Comparison of ENCODE assay signal across 8 cellular contexts in the genomic region with DNA sequence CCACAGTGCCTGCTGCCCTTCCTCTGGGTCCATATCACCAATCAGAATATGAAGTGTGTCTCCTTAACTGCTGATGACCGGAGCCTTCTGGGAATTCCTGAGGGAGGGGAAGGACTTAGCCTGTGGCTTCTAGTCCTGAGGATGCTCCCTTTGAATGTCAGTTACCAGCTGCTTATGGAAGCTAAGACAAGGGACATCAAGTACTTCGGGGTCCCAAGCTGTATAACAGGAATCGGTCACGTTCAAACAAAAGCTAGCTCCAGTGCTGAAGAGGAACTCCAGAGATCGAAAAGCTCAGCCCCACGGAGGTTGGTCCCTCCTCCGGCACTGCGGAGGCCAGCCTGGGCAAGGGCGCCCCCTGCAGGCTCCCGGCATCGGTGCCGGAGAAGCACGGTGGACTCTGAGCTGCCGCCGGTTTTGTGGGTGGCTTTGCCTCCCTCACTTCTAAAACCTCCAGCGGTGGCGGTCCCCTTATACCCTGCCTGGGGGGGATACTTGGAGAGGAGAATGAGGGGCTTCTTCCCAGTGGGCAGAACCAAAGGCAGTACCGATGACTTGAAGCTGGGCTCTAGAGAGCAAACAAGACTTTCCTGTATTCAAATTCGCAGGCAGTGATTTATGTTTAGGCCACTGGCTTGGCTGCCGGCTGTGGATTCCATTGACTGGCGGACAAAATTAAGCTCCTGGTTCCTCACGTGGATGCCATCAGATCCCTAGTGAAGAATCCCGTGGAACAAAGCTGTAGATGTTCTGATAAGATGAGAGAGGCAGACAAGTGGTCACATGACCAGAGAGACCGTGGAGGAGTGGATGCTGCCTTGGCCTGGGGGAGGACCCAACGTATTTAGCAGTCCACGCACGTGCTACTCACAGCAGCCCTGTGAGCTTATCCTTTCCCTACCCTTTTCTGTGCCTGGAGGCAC. TPM values are rescaled to one million over a fixed set of nuclear protein-coding genes. Genes with fewer than 3 reads are reported as not detected.
DNase-seq lines count a peak whose midpoint lies in the region; ATAC-seq and TF ChIP-seq lines count a peak whose summit lies in the region.

No MANE protein-coding gene starts in this region.

- peak; percentile 85 for ATAC-seq in GM21447 (IDR thresholded peaks at IDR 0.05; ENCODE audit: unreplicated experiment)
- peak; percentile 99 for ATAC-seq in naive thymus-derived CD8-positive, alpha-beta T cell
- ATAC-seq in stimulated activated effector memory CD8-positive, alpha-beta T cell treated with anti-CD3 and anti-CD28 coated beads, Interleukin-12 subunit alpha, Interleukin-12 subunit beta, amount 100 ng/mL, for 72 hours, result peak; percentile 99

- H4K20me1 ChIP-seq in KMS-11 (ENCODE audit: insufficient read depth), result no peaks in the 10 kb centered on the region

- peak overlapping the region; percentile 12; the same call in 1 of the 2 replicates for H3K9ac ChIP-seq in KMS-11

- H3K4me2 ChIP-seq in KMS-11, result peak overlapping the region; percentile 76

- TF ChIP-seq CTCF in KMS-11 (conservative IDR thresholded peaks at IDR 0.05; ENCODE audit: low read depth, low read length) (peak; percentile 94), fibroblast of mammary gland (conservative IDR thresholded peaks at IDR 0.05; ENCODE audit: control insufficient read depth, insufficient read depth, low read depth, low read length) (peak; percentile 94)

- H3K4me1 Mint-ChIP-seq in naive thymus-derived CD8-positive, alpha-beta T cell, result peaks cover 2 to 13% (median 12%) of the 10 kb centered on the region in 4 donors
- peaks cover 21% of the 10 kb centered on the region for H3K4me1 Mint-ChIP-seq in stimulated activated effector memory CD8-positive, alpha-beta T cell treated with anti-CD3 and anti-CD28 coated beads, Interleukin-12 subunit alpha, Interleukin-12 subunit beta, amount 100 ng/mL, for 72 hours

- POLR2A ChIA-PET in naive thymus-derived CD8-positive, alpha-beta T cell (lab: Charles Lee), result interaction anchor here (0.9 to 1.7 kb wide), 6 partner anchors 16 to 497 kb away, joined by 3 to 11 read pairs (median 5); a partner anchor contains a TSS

- no peaks in the 10 kb centered on the region for H3K9me3 Mint-ChIP-seq in naive thymus-derived CD8-positive, alpha-beta T cell
- H3K9me3 Mint-ChIP-seq in stimulated activated effector memory CD8-positive, alpha-beta T cell treated with anti-CD3 and anti-CD28 coated beads, Interleukin-12 subunit alpha, Interleukin-12 subunit beta, amount 100 ng/mL, for 72 hours, result no peaks in the 10 kb centered on the region

- H3K4me1 ChIP-seq in KMS-11 (ENCODE audit: low read depth, poor library complexity, severe bottlenecking), result peaks cover 4% of the 10 kb centered on the region

- H3K36me3 ChIP-seq in KMS-11 (ENCODE audit: insufficient read depth), result no peaks in the 10 kb centered on the region

- no peaks in the 10 kb centered on the region for H3K27me3 ChIP-seq in KMS-11 (ENCODE audit: insufficient read depth, low read depth)

- no peak overlapping the region for H3K4me3 ChIP-seq in KMS-11 (IDR thresholded peaks at IDR 0.05; ENCODE audit: insufficient read depth, low read depth, low read length)
- peak overlapping the region; percentile 52 for H3K4me3 ChIP-seq in fibroblast of mammary gland (ENCODE audit: control insufficient read depth, low read depth, low read length)

- H3K36me3 Mint-ChIP-seq in naive thymus-derived CD8-positive, alpha-beta T cell, result no peaks in the 10 kb centered on the region
- no peaks in the 10 kb centered on the region for H3K36me3 Mint-ChIP-seq in stimulated activated effector memory CD8-positive, alpha-beta T cell treated with anti-CD3 and anti-CD28 coated beads, Interleukin-12 subunit alpha, Interleukin-12 subunit beta, amount 100 ng/mL, for 72 hours

- H3K27me3 Mint-ChIP-seq in naive thymus-derived CD8-positive, alpha-beta T cell, result peaks cover 2 to 12% (median 7%) of the 10 kb centered on the region in 5 donors

- peak overlapping the region; percentile 44 to 94 (median 64) for H3K27ac Mint-ChIP-seq in naive thymus-derived CD8-positive, alpha-beta T cell
- H3K27ac Mint-ChIP-seq in stimulated activated effector memory CD8-positive, alpha-beta T cell treated with anti-CD3 and anti-CD28 coated beads, Interleukin-12 subunit alpha, Interleukin-12 subunit beta, amount 100 ng/mL, for 72 hours, result peak overlapping the region; percentile 87

- no peaks in the 10 kb centered on the region for H3K79me2 ChIP-seq in KMS-11 (ENCODE audit: insufficient read depth, low read depth)

- H3K27ac ChIP-seq in KMS-11, result no peak overlapping the region

- DNase-seq in COLO829 (ENCODE audit: low spot score) (peak; percentile 81), fibroblast of mammary gland (ENCODE audit: low read depth) (peak; percentile 73)
- DNase-seq in activated T-helper 1 cell treated with anti-CD3 and anti-CD28 coated beads, Interleukin-2, amount 50 U/mL, for 16 hours (ENCODE audit: low read depth in 1 of 2, low spot score in 1 of 2), result peak; percentile 81 to 84
- DNase-seq in naive thymus-derived CD8-positive, alpha-beta T cell, result peak; percentile 70 to 93 (median 88)
- DNase-seq in stimulated activated effector memory CD8-positive, alpha-beta T cell treated with anti-CD3 and anti-CD28 coated beads, Interleukin-12 subunit alpha, Interleukin-12 subunit beta, amount 100 ng/mL, for 72 hours (ENCODE audit: low spot score in 2 of 2), result peak; percentile 96

- peak overlapping the region; percentile 65 to 82 (median 70) for H3K4me3 Mint-ChIP-seq in naive thymus-derived CD8-positive, alpha-beta T cell
- peak overlapping the region; percentile 65 for H3K4me3 Mint-ChIP-seq in stimulated activated effector memory CD8-positive, alpha-beta T cell treated with anti-CD3 and anti-CD28 coated beads, Interleukin-12 subunit alpha, Interleukin-12 subunit beta, amount 100 ng/mL, for 72 hours

- H2AFZ ChIP-seq in KMS-11 (ENCODE audit: low read depth), result peak overlapping the region; percentile 97

TF ChIP-seq in PFSK-1, 5 proteins besides CTCF, POLR2A, EP300 and RAD21:
- peak; percentile 62; the same call in 1 of the 2 replicates for TF ChIP-seq POLR2AphosphoS5 (IDR thresholded peaks at IDR 0.05; ENCODE audit: low read depth, low read length)
- peak; percentile 44 for TF ChIP-seq FOXP2 (optimal IDR thresholded peaks at IDR 0.05; ENCODE audit: borderline replicate concordance, extremely low read depth, extremely low read length, insufficient read depth)
- TF ChIP-seq, protein P1, sequence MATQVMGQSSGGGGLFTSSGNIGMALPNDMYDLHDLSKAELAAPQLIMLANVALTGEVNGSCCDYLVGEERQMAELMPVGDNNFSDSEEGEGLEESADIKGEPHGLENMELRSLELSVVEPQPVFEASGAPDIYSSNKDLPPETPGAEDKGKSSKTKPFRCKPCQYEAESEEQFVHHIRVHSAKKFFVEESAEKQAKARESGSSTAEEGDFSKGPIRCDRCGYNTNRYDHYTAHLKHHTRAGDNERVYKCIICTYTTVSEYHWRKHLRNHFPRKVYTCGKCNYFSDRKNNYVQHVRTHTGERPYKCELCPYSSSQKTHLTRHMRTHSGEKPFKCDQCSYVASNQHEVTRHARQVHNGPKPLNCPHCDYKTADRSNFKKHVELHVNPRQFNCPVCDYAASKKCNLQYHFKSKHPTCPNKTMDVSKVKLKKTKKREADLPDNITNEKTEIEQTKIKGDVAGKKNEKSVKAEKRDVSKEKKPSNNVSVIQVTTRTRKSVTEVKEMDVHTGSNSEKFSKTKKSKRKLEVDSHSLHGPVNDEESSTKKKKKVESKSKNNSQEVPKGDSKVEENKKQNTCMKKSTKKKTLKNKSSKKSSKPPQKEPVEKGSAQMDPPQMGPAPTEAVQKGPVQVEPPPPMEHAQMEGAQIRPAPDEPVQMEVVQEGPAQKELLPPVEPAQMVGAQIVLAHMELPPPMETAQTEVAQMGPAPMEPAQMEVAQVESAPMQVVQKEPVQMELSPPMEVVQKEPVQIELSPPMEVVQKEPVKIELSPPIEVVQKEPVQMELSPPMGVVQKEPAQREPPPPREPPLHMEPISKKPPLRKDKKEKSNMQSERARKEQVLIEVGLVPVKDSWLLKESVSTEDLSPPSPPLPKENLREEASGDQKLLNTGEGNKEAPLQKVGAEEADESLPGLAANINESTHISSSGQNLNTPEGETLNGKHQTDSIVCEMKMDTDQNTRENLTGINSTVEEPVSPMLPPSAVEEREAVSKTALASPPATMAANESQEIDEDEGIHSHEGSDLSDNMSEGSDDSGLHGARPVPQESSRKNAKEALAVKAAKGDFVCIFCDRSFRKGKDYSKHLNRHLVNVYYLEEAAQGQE (IDR thresholded peaks at IDR 0.05; ENCODE audit: insufficient read depth in 1 of 2, low read depth in 2 of 2, low read length in 2 of 2), result 0 out of 4 replicates have a peak, but pooled peaks of 1 of the 2 experiments have one; percentile 14
- no peak for TF ChIP-seq TAF1 (IDR thresholded peaks at IDR 0.05; ENCODE audit: borderline replicate concordance, insufficient read depth, low read length)
- no peak for TF ChIP-seq SIN3A (IDR thresholded peaks at IDR 0.05; ENCODE audit: borderline replicate concordance, insufficient read depth, low read length)
TF ChIP-seq in PFSK-1: peak in this region for 3.

RNA-seq across cellular contexts. Expression of a gene that starts 16.2 kb away (rescaled TPM):
- polyA plus RNA-seq in PFSK-1 (2012; ENCODE audit: insufficient read length, low read depth), result 13.2 TPM
- 10 to 100 TPM; 46.9 to 49.6 TPM for total RNA-seq in naive thymus-derived CD8-positive, alpha-beta T cell
- polyA plus RNA-seq in naive thymus-derived CD8-positive, alpha-beta T cell, result 1 to 10 TPM; 7.0 to 9.1 (median 8.1) TPM
